Comparison of ENCODE assay signal across 1 cellular context in the genomic region with DNA sequence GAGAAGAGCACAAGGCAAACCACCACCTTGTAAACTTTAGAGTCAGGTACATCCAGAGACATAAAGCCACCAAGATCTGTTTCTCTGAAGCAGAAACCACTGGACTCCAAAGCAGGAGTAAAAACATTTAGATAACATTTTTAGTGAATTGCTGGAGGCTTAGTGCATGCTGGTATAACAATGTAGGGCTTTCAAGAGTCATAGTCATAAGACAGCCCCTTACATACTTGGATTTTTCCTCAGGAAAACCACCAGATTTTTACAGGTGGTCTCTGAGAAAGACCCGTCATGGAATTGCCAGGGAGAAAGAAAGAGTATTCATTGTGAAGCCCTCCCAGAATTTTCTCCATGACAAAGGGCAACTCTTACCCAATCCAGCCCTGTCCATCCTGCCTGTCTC.
TF ChIP-seq lines count a peak whose summit lies in the region.

No MANE protein-coding gene starts in this region.

TF ChIP-seq in WTC11, 78 proteins besides CTCF, POLR2A, EP300 and RAD21:
- TF ChIP-seq, protein P1, sequence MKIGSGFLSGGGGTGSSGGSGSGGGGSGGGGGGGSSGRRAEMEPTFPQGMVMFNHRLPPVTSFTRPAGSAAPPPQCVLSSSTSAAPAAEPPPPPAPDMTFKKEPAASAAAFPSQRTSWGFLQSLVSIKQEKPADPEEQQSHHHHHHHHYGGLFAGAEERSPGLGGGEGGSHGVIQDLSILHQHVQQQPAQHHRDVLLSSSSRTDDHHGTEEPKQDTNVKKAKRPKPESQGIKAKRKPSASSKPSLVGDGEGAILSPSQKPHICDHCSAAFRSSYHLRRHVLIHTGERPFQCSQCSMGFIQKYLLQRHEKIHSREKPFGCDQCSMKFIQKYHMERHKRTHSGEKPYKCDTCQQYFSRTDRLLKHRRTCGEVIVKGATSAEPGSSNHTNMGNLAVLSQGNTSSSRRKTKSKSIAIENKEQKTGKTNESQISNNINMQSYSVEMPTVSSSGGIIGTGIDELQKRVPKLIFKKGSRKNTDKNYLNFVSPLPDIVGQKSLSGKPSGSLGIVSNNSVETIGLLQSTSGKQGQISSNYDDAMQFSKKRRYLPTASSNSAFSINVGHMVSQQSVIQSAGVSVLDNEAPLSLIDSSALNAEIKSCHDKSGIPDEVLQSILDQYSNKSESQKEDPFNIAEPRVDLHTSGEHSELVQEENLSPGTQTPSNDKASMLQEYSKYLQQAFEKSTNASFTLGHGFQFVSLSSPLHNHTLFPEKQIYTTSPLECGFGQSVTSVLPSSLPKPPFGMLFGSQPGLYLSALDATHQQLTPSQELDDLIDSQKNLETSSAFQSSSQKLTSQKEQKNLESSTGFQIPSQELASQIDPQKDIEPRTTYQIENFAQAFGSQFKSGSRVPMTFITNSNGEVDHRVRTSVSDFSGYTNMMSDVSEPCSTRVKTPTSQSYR (CRISPR knock-in tag; IDR thresholded peaks at IDR 0.05) = no peak
- no peak for TF ChIP-seq ATF1 (CRISPR knock-in tag; IDR thresholded peaks at IDR 0.05)
- TF ChIP-seq, protein P2, sequence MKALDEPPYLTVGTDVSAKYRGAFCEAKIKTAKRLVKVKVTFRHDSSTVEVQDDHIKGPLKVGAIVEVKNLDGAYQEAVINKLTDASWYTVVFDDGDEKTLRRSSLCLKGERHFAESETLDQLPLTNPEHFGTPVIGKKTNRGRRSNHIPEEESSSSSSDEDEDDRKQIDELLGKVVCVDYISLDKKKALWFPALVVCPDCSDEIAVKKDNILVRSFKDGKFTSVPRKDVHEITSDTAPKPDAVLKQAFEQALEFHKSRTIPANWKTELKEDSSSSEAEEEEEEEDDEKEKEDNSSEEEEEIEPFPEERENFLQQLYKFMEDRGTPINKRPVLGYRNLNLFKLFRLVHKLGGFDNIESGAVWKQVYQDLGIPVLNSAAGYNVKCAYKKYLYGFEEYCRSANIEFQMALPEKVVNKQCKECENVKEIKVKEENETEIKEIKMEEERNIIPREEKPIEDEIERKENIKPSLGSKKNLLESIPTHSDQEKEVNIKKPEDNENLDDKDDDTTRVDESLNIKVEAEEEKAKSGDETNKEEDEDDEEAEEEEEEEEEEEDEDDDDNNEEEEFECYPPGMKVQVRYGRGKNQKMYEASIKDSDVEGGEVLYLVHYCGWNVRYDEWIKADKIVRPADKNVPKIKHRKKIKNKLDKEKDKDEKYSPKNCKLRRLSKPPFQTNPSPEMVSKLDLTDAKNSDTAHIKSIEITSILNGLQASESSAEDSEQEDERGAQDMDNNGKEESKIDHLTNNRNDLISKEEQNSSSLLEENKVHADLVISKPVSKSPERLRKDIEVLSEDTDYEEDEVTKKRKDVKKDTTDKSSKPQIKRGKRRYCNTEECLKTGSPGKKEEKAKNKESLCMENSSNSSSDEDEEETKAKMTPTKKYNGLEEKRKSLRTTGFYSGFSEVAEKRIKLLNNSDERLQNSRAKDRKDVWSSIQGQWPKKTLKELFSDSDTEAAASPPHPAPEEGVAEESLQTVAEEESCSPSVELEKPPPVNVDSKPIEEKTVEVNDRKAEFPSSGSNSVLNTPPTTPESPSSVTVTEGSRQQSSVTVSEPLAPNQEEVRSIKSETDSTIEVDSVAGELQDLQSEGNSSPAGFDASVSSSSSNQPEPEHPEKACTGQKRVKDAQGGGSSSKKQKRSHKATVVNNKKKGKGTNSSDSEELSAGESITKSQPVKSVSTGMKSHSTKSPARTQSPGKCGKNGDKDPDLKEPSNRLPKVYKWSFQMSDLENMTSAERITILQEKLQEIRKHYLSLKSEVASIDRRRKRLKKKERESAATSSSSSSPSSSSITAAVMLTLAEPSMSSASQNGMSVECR (CRISPR knock-in tag; IDR thresholded peaks at IDR 0.05; ENCODE audit: borderline replicate concordance) = no peak
- TF ChIP-seq, protein P3, sequence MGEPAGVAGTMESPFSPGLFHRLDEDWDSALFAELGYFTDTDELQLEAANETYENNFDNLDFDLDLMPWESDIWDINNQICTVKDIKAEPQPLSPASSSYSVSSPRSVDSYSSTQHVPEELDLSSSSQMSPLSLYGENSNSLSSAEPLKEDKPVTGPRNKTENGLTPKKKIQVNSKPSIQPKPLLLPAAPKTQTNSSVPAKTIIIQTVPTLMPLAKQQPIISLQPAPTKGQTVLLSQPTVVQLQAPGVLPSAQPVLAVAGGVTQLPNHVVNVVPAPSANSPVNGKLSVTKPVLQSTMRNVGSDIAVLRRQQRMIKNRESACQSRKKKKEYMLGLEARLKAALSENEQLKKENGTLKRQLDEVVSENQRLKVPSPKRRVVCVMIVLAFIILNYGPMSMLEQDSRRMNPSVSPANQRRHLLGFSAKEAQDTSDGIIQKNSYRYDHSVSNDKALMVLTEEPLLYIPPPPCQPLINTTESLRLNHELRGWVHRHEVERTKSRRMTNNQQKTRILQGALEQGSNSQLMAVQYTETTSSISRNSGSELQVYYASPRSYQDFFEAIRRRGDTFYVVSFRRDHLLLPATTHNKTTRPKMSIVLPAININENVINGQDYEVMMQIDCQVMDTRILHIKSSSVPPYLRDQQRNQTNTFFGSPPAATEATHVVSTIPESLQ (CRISPR knock-in tag; IDR thresholded peaks at IDR 0.05) = no peak
- TF ChIP-seq FOXJ3 (CRISPR knock-in tag; IDR thresholded peaks at IDR 0.05; ENCODE audit: borderline replicate concordance) = no peak
